In the genomic region with DNA sequence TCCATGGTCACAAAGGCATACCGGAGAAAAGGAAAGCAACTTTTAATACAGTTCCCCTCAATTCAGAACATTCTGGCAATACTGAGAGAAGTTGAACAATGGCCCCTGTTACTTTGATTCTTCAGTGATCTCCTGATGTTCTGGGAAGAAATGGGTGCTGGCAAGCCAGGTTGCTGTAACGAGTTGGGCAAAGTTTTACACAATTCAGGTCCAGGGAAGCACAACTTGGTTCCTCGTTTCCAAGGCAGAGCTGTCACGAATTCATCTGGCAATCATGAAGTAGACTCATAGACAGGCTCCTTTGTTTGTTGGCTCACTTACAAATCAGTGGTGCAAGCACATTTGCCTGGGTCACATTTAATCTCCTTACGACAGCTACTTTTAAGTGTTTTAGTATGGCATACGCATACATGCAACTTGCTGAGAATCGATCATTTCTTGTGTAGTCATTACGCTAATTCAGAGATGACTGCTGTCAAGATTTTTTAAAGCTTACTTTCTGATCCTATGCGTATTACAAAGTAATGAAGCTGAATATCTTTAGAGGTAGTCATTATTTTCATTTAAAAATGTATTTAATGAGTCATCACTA, we compare ENCODE assay signal across 21 cellular contexts.
"Had no signal": no experiment of that assay in that cellular context is flagged by ENCODE, and none has a peak within 500 bp of the region (broad histone marks: within the 10 kb centered on the region; RNA-seq: fewer than 3 reads in every experiment).

No MANE protein-coding gene starts in this region.

- H3K27ac ChIP-seq: coronary artery, foreskin keratinocyte, left ventricle myocardium inferior, neutrophil, pancreas, stomach, suprapubic skin, tibial nerve had no signal

- H3K4me3 ChIP-seq: coronary artery, left ventricle myocardium inferior, pancreas, stomach, suprapubic skin, tibial nerve had no signal

- H3K36me3 ChIP-seq: left ventricle myocardium inferior, neutrophil, pancreas, stomach, suprapubic skin, tibial nerve had no signal

- DNase-seq: activated CD4-positive, alpha-beta memory T cell treated with anti-CD3 and anti-CD28 coated beads for 36 hours; activated CD4-positive, alpha-beta T cell treated with anti-CD3 and anti-CD28 coated beads for 48 hours; activated effector memory CD4-positive, alpha-beta T cell treated with Interleukin-2 at 50 U/mL for 16 hours; activated naive CD4-positive, alpha-beta T cell treated with anti-CD3 and anti-CD28 coated beads, Interleukin-2, amount 50 U/mL, for 16 hours; activated naive CD8-positive, alpha-beta T cell treated with anti-CD3 and anti-CD28 coated beads, Interleukin-2, amount 50 U/mL, for 24 hours; activated T-cell treated with anti-CD3 and anti-CD28 coated beads, Interleukin-2, amount 50 U/mL, for 72 hours; left ventricle myocardium inferior; mammary epithelial cell; pancreas; small intestine; stimulated activated CD4-positive, alpha-beta T cell treated with anti-CD3 and anti-CD28 coated beads, Interleukin-2, amount 100 ng/mL, for 24 hours; stomach had no signal

- H3K27ac Mint-ChIP-seq: activated CD4-positive, alpha-beta memory T cell treated with anti-CD3 and anti-CD28 coated beads for 36 hours; activated naive CD8-positive, alpha-beta T cell treated with anti-CD3 and anti-CD28 coated beads, Interleukin-2, amount 50 U/mL, for 24 hours; activated T-cell treated with anti-CD3 and anti-CD28 coated beads, Interleukin-2, amount 50 U/mL, for 72 hours; natural killer cell treated with Interleukin-12 subunit alpha and Interleukin-12 subunit beta and Interleukin-15 and Interleukin-18, amount 100 ng/mL, for 72 hours; stimulated activated memory B cell treated with anti-CD40 and anti-IgM and Interleukin-4, amounts not matched to agents 10 μg/mL and 1 μg/mL and 100 μg/mL, for 72 hours; T-helper 1 cell treated with Interleukin-12 subunit alpha and Interleukin-12 subunit beta and Interleukin-4 antibody, amounts not matched to agents 30 μg/mL and 1 μg/mL, for 36 hours had no signal

- H3K27me3 Mint-ChIP-seq: activated CD4-positive, alpha-beta memory T cell treated with anti-CD3 and anti-CD28 coated beads for 36 hours; activated naive CD8-positive, alpha-beta T cell treated with anti-CD3 and anti-CD28 coated beads, Interleukin-2, amount 50 U/mL, for 24 hours; natural killer cell treated with Interleukin-12 subunit alpha and Interleukin-12 subunit beta and Interleukin-15 and Interleukin-18, amount 100 ng/mL, for 72 hours; stimulated activated memory B cell treated with anti-CD40 and anti-IgM and Interleukin-4, amounts not matched to agents 10 μg/mL and 1 μg/mL and 100 μg/mL, for 72 hours had no signal

- H3K4me1 ChIP-seq: foreskin keratinocyte, left ventricle myocardium inferior, pancreas, stomach, suprapubic skin, tibial nerve had no signal

- H3K9me3 ChIP-seq: neutrophil, pancreas, suprapubic skin had no signal

- H3K4me3 Mint-ChIP-seq: activated CD4-positive, alpha-beta memory T cell treated with anti-CD3 and anti-CD28 coated beads for 36 hours; activated naive CD8-positive, alpha-beta T cell treated with anti-CD3 and anti-CD28 coated beads, Interleukin-2, amount 50 U/mL, for 24 hours; activated T-cell treated with anti-CD3 and anti-CD28 coated beads, Interleukin-2, amount 50 U/mL, for 72 hours; natural killer cell treated with Interleukin-12 subunit alpha and Interleukin-12 subunit beta and Interleukin-15 and Interleukin-18, amount 100 ng/mL, for 72 hours; stimulated activated memory B cell treated with anti-CD40 and anti-IgM and Interleukin-4, amounts not matched to agents 10 μg/mL and 1 μg/mL and 100 μg/mL, for 72 hours; T-helper 1 cell treated with Interleukin-12 subunit alpha and Interleukin-12 subunit beta and Interleukin-4 antibody, amounts not matched to agents 30 μg/mL and 1 μg/mL, for 36 hours had no signal

- H3K4me1 Mint-ChIP-seq: activated naive CD8-positive, alpha-beta T cell treated with anti-CD3 and anti-CD28 coated beads, Interleukin-2, amount 50 U/mL, for 24 hours; stimulated activated memory B cell treated with anti-CD40 and anti-IgM and Interleukin-4, amounts not matched to agents 10 μg/mL and 1 μg/mL and 100 μg/mL, for 72 hours had no signal

- H3K36me3 Mint-ChIP-seq: activated CD4-positive, alpha-beta memory T cell treated with anti-CD3 and anti-CD28 coated beads for 36 hours; natural killer cell treated with Interleukin-12 subunit alpha and Interleukin-12 subunit beta and Interleukin-15 and Interleukin-18, amount 100 ng/mL, for 72 hours; stimulated activated memory B cell treated with anti-CD40 and anti-IgM and Interleukin-4, amounts not matched to agents 10 μg/mL and 1 μg/mL and 100 μg/mL, for 72 hours had no signal

- H3K27me3 ChIP-seq: foreskin keratinocyte, neutrophil, pancreas, stomach, suprapubic skin, tibial nerve had no signal

- ATAC-seq: activated naive CD8-positive, alpha-beta T cell treated with anti-CD3 and anti-CD28 coated beads, Interleukin-2, amount 50 U/mL, for 24 hours; activated T-cell treated with anti-CD3 and anti-CD28 coated beads, Interleukin-2, amount 50 U/mL, for 72 hours; foreskin keratinocyte; natural killer cell treated with Interleukin-12 subunit alpha and Interleukin-12 subunit beta and Interleukin-15 and Interleukin-18, amount 100 ng/mL, for 72 hours; pancreas; sciatic nerve; stimulated activated memory B cell treated with anti-CD40 and anti-IgM and Interleukin-4, amounts not matched to agents 10 μg/mL and 1 μg/mL and 100 μg/mL, for 72 hours had no signal

- H3K9me3 Mint-ChIP-seq: natural killer cell treated with Interleukin-12 subunit alpha and Interleukin-12 subunit beta and Interleukin-15 and Interleukin-18, amount 100 ng/mL, for 72 hours; T-helper 1 cell treated with Interleukin-12 subunit alpha and Interleukin-12 subunit beta and Interleukin-4 antibody, amounts not matched to agents 30 μg/mL and 1 μg/mL, for 36 hours had no signal
